Comparison of ENCODE assay signal across 18 cellular contexts in genomic region chr19:1399745-1400144, GRCh38. TPM values are rescaled to one million over a fixed set of nuclear protein-coding genes. Genes with fewer than 3 reads are reported as not detected.
DNase-seq lines count a peak whose midpoint lies in the region; ATAC-seq, FAIRE-seq and TF ChIP-seq lines count a peak whose summit lies in the region.
"Had no signal": no experiment of that assay in that cellular context is flagged by ENCODE, and none has a peak within 500 bp of the region (broad histone marks: within the 10 kb centered on the region; RNA-seq: fewer than 3 reads in every experiment).

No MANE protein-coding gene starts in this region.

- H3F3A ChIP-seq in SU-DHL-6 (ENCODE audit: insufficient read depth) = 0 out of 2 replicates have a peak, but pooled peaks cover 4% of the 10 kb centered on the region

- TF ChIP-seq EP300 in HepG2 (IDR thresholded peaks at IDR 0.05; ENCODE audit: low read depth in 2 of 2, low read length in 2 of 2) (no peak), HepG2 (CRISPR knock-in tag; IDR thresholded peaks at IDR 0.05; ENCODE audit: borderline replicate concordance) (no peak)

- H3K36me3 ChIP-seq in HCT116 (ENCODE audit: control insufficient read depth in 1 of 2, insufficient read depth in 2 of 2, low read length in 2 of 2) (peaks cover 0 to 6% of the 10 kb centered on the region in 2 experiments; a peak in 2 of 4 replicates), SU-DHL-6 (ENCODE audit: low read length) (no peaks in the 10 kb centered on the region), HepG2 (replicated peaks in 1 of 2; ENCODE audit: control insufficient read depth in 1 of 2, insufficient read depth in 2 of 2, low read length in 2 of 2) (0 out of 5 replicates have a peak, but pooled peaks cover 0 to 2% of the 10 kb centered on the region in 2 experiments), testis (ENCODE audit: low read depth, missing control alignments) (no peaks in the 10 kb centered on the region)

- TF ChIP-seq CTCF in HCT116 (IDR thresholded peaks at IDR 0.05 in 2 of 3, conservative IDR thresholded peaks at IDR 0.05 in 1 of 3; ENCODE audit: borderline replicate concordance in 1 of 3, insufficient read depth in 1 of 3, low read depth in 2 of 3, low read length in 2 of 3) (no peak), SU-DHL-6 (IDR thresholded peaks at IDR 0.05; ENCODE audit: insufficient read depth, low read length, poor library complexity, severe bottlenecking) (no peak), HepG2 (CRISPR knock-in tag; IDR thresholded peaks at IDR 0.05) (no peak), testis (IDR thresholded peaks at IDR 0.05) (no peak)

- H3K9ac ChIP-seq in HCT116 (ENCODE audit: low read length) (peak overlapping the region; percentile 89; the same call in 1 of the 2 replicates), SU-DHL-6 (ENCODE audit: low read length) (peak overlapping the region; percentile 92; the same call in 1 of the 2 replicates), HepG2 (ENCODE audit: insufficient read depth, low read depth, low read length) (peak overlapping the region; percentile 75; the same call in 1 of the 2 replicates)

- no peak for FAIRE-seq in HepG2 (lab: Jason Lieb, UNC)
- FAIRE-seq: H1, RCC 7860 had no signal

- TF ChIP-seq POLR2A in HCT116 (IDR thresholded peaks at IDR 0.05; ENCODE audit: borderline replicate concordance, extremely low read depth, insufficient read depth, insufficient read length) = no peak
- no peak; a peak in 1 of 4 replicates for TF ChIP-seq POLR2A in HepG2 (IDR thresholded peaks at IDR 0.05; ENCODE audit: insufficient read depth in 1 of 2, low read depth in 2 of 2, low read length in 2 of 2)
- no peak for TF ChIP-seq POLR2A in testis (IDR thresholded peaks at IDR 0.05)

- H3K4me1 ChIP-seq in HCT116 (ENCODE audit: control insufficient read depth in 1 of 2, insufficient read depth in 2 of 2, low read length in 2 of 2) (peaks cover 12 to 54% of the 10 kb centered on the region in 2 experiments), HepG2 (ENCODE audit: insufficient read depth, low read length) (peaks cover 53% of the 10 kb centered on the region), testis (peaks cover 49% of the 10 kb centered on the region)

- peaks cover 14% of the 10 kb centered on the region for H3K79me2 ChIP-seq in HCT116 (ENCODE audit: insufficient read depth, low read length)
- H3K79me2 ChIP-seq in SU-DHL-6 (ENCODE audit: insufficient read depth, low read length) = peaks cover 15% of the 10 kb centered on the region
- H3K79me2 ChIP-seq in HepG2 (ENCODE audit: insufficient read depth, low read length) = no peaks in the 10 kb centered on the region

- H3K9me3 ChIP-seq in HCT116 (ENCODE audit: control insufficient read depth in 1 of 2, insufficient read depth in 1 of 2, low read depth in 1 of 2, low read length in 2 of 2) (no peaks in the 10 kb centered on the region), SU-DHL-6 (ENCODE audit: insufficient read depth, low read length) (no peaks in the 10 kb centered on the region), HepG2 (ENCODE audit: low read length) (no peaks in the 10 kb centered on the region), testis (no peaks in the 10 kb centered on the region)

- CTCF ChIA-PET in HCT116 (lab: Charles Lee) (no interaction called here), HepG2 (lab: Yijun Ruan, JAX; ENCODE audit: low intra/inter-chr PET ratio, low total read pairs) (no interaction called here)

- H3K27me3 ChIP-seq in HCT116 (ENCODE audit: insufficient read depth, low read length) (no peaks in the 10 kb centered on the region), SU-DHL-6 (ENCODE audit: low read length) (no peaks in the 10 kb centered on the region), HepG2 (ENCODE audit: control insufficient read depth in 1 of 2, insufficient read depth in 2 of 2, low read length in 2 of 2) (no peaks in the 10 kb centered on the region), testis (no peaks in the 10 kb centered on the region)

- H3K27ac ChIP-seq in HCT116 (ENCODE audit: low read depth, low read length) (peak overlapping the region; percentile 26; the same call in 1 of the 2 replicates), SU-DHL-6 (ENCODE audit: low read depth, low read length) (no peak overlapping the region), HepG2 (ENCODE audit: extremely low read length, insufficient read depth, low read length) (peak overlapping the region; percentile 85), testis (peak overlapping the region; percentile 69 to 76)
- H3K27ac ChIP-seq: SK-N-MC had no signal

- ATAC-seq in HCT116 (no peak), HepG2 (no peak)

- TF ChIP-seq RAD21 in HCT116 (IDR thresholded peaks at IDR 0.05; ENCODE audit: low read depth) = no peak
- TF ChIP-seq RAD21 in HepG2 (CRISPR knock-in tag; IDR thresholded peaks at IDR 0.05) = no peak

- peak overlapping the region; percentile 99 for H3K4me2 ChIP-seq in HCT116 (ENCODE audit: low read length)
- H3K4me2 ChIP-seq in SU-DHL-6 (ENCODE audit: low read depth, low read length, poor library complexity, severe bottlenecking) = peak overlapping the region; percentile 77
- H3K4me2 ChIP-seq in HepG2 (ENCODE audit: low read depth, low read length) = peak overlapping the region; percentile 98

- BruUV-seq in HCT116 (replicated peaks; lab: Mats Ljungman, UMichigan) = no TSS peak
- no TSS peak for BruUV-seq in HepG2 (replicated peaks; lab: Mats Ljungman, UMichigan)

- RAD21 ChIA-PET in HCT116 (lab: Charles Lee; ENCODE audit: low non-redundant PET in 1 of 2, low total read pairs in 2 of 2, uncharacterized antibody in 2 of 2, unreplicated experiment in 2 of 2) = no interaction called here

- peak overlapping the region in 1 of 2 experiments; percentile 96; a peak in 2 of 4 replicates for H3K4me3 ChIP-seq in HCT116 (replicated peaks in 1 of 2; ENCODE audit: low read depth in 1 of 2, low read length in 2 of 2)
- no peak overlapping the region for H3K4me3 ChIP-seq in SU-DHL-6 (ENCODE audit: insufficient read depth, low read length, poor library complexity, severe bottlenecking)
- peak overlapping the region; percentile 70 to 91 (median 78); a peak in 2 of 6 replicates for H3K4me3 ChIP-seq in HepG2 (replicated peaks in 1 of 3; ENCODE audit: insufficient read depth in 1 of 3, low read depth in 2 of 3, low read length in 3 of 3)
- H3K4me3 ChIP-seq in testis = no peak overlapping the region

- no peak overlapping the region for H2AFZ ChIP-seq in HCT116 (ENCODE audit: low read depth, low read length, poor library complexity, severe bottlenecking)
- no peak overlapping the region for H2AFZ ChIP-seq in SU-DHL-6 (ENCODE audit: low read depth, low read length, severe bottlenecking)
- H2AFZ ChIP-seq in HepG2 (ENCODE audit: low read length) = no peak overlapping the region

- POLR2A ChIA-PET in HCT116 (lab: Charles Lee) (no interaction called here), HepG2 (lab: Yijun Ruan, JAX) (no interaction called here)

- H4K20me1 ChIP-seq in HCT116 (ENCODE audit: insufficient read depth) = no peaks in the 10 kb centered on the region
- H4K20me1 ChIP-seq in SU-DHL-6 (ENCODE audit: low read depth, low read length) = no peaks in the 10 kb centered on the region
- H4K20me1 ChIP-seq in HepG2 (ENCODE audit: insufficient read depth, low read length) = no peaks in the 10 kb centered on the region

- H3K9me2 ChIP-seq in HCT116 (ENCODE audit: insufficient read depth) = no peaks in the 10 kb centered on the region
- no peaks in the 10 kb centered on the region for H3K9me2 ChIP-seq in SU-DHL-6 (replicated peaks; ENCODE audit: insufficient read depth, low read length)

- no peak for DNase-seq in HCT116 (ENCODE audit: low read depth, low spot score)
- DNase-seq in HepG2 (ENCODE audit: low spot score) = no peak
- no peak for DNase-seq in testis
- DNase-seq in kidney tubule cell (ENCODE audit: low spot score) = no peak
- DNase-seq in NCI-H1436 (lab: John Stamatoyannopoulos, UW) = no peak
- no peak for DNase-seq in NCI-H1436 treated with DMSO at 0.1 percent for 48 hours (lab: John Stamatoyannopoulos, UW)
- DNase-seq: Calu3; CD4-positive, alpha-beta T cell; NCI-H1417; NCI-H2029; NCI-H2171; NCI-H446; NCI-H69; Right ventricle myocardium superior had no signal

- whole genome bisulfite sequencing in HepG2 (ENCODE audit: low lambda C conversion rate) = over 99% methylated on average over 9 of the region's 15 CpGs
- WGBS in testis, 2 donors = 60 to 90% methylated on average over 5 to 15 of the region's 15 CpGs

- intact Hi-C loops in HCT116 (cut with micrococcal nuclease) (loop anchor here (10.0 kb wide), 1 partner anchor 125 kb away; the partner anchor contains the start of gene FAM174C), HepG2 (cut with micrococcal nuclease; ENCODE audit: unreplicated experiment) (no loop called here), testis (cut with DNase I; ENCODE audit: low total_unique reads) (no loop called here)

- in situ Hi-C loops in HepG2 (cut with HindIII; ENCODE audit: extremely low pct_ligation_motif_present, low pct_unique_long_range_greater_than_20kb) = no loop called here

RNA-seq across cellular contexts. Expression of gene GAMT, which starts 1.6 kb away (rescaled TPM):
- 102 TPM for total RNA-seq in HCT116 (2021; ENCODE audit: unreplicated experiment)
- polyA plus RNA-seq in HCT116 (2012) = 105 and 119 TPM in 2 replicates
- total RNA-seq in HepG2 (2016; rRNA removed; fragmentation: Illumina TruSeq; extraction: Trizol) = 113 and 124 TPM in 2 replicates
- total RNA-seq in HepG2 (2016; cell fraction: cytosol; rRNA removed; fragmentation: Illumina TruSeq; extraction: Trizol; ENCODE audit: low read depth) = 167 and 206 TPM in 2 replicates
- total RNA-seq in HepG2 (2016; cell fraction: insoluble cytoplasmic fraction; rRNA removed; fragmentation: Illumina TruSeq; extraction: Trizol) = 112 and 125 TPM in 2 replicates
- 130 and 170 TPM in 2 replicates for total RNA-seq in HepG2 (2016; cell fraction: membrane; rRNA removed; fragmentation: Illumina TruSeq; extraction: Trizol)
- 42.6 and 51.4 TPM in 2 replicates for total RNA-seq in HepG2 (2016; cell fraction: nucleus; rRNA removed; fragmentation: Illumina TruSeq; extraction: Trizol)
- polyA plus RNA-seq in HepG2 (2011; rRNA removed) = 115 and 120 TPM in 2 replicates
- 103 and 156 TPM in 2 replicates for polyA plus RNA-seq in HepG2 (2011; cell fraction: cytosol; rRNA removed)
- 88.3 and 90.1 TPM in 2 replicates for polyA plus RNA-seq in HepG2 (2011; cell fraction: nucleus; rRNA removed)
- 74.3 and 76.0 TPM in 2 replicates for polyA plus RNA-seq in HepG2 (2012)
- polyA plus RNA-seq in HepG2 (2016; cell fraction: cytosol; fragmentation: Illumina TruSeq; extraction: Trizol; ENCODE audit: low read depth) = 282 and 316 TPM in 2 replicates
- 152 and 183 TPM in 2 replicates for polyA plus RNA-seq in HepG2 (2016; cell fraction: insoluble cytoplasmic fraction; fragmentation: Illumina TruSeq; extraction: Trizol; ENCODE audit: low read depth)
- polyA plus RNA-seq in HepG2 (2016; cell fraction: membrane; fragmentation: Illumina TruSeq; extraction: Trizol; ENCODE audit: low read depth) = 195 and 222 TPM in 2 replicates
- polyA plus RNA-seq in HepG2 (2016; cell fraction: nucleus; fragmentation: Illumina TruSeq; extraction: Trizol; ENCODE audit: insufficient read depth, low read depth) = 119 and 134 TPM in 2 replicates
- polyA minus RNA-seq in HepG2 (2011; rRNA and poly(A)+ RNA removed; ENCODE audit: low replicate concordance) = 46.3 and 144 TPM in 2 replicates
- polyA minus RNA-seq in HepG2 (2011; cell fraction: cytosol; rRNA and poly(A)+ RNA removed) = 48.8 and 63.0 TPM in 2 replicates
- 20.3 and 21.1 TPM in 2 replicates for polyA minus RNA-seq in HepG2 (2011; cell fraction: nucleus; rRNA and poly(A)+ RNA removed)
- total RNA-seq in testis = 100 to 1,000 TPM; 144 to 191 TPM
- 92.2 TPM for polyA plus RNA-seq in testis (ENCODE audit: insufficient read depth, low read depth, low replicate concordance)

RNA-seq across cellular contexts. Expression of gene DAZAP1, which starts 7.6 kb away (rescaled TPM):
- 191 TPM for total RNA-seq in HCT116 (2021; ENCODE audit: unreplicated experiment)
- polyA plus RNA-seq in HCT116 (2012) = 98.2 and 111 TPM in 2 replicates
- 50.5 and 79.2 TPM in 2 replicates for total RNA-seq in HepG2 (2016; rRNA removed; fragmentation: Illumina TruSeq; extraction: Trizol)
- total RNA-seq in HepG2 (2016; cell fraction: cytosol; rRNA removed; fragmentation: Illumina TruSeq; extraction: Trizol; ENCODE audit: low read depth) = 72.9 and 77.7 TPM in 2 replicates
- 43.4 and 84.1 TPM in 2 replicates for total RNA-seq in HepG2 (2016; cell fraction: insoluble cytoplasmic fraction; rRNA removed; fragmentation: Illumina TruSeq; extraction: Trizol)
- 104 and 106 TPM in 2 replicates for total RNA-seq in HepG2 (2016; cell fraction: membrane; rRNA removed; fragmentation: Illumina TruSeq; extraction: Trizol)
- total RNA-seq in HepG2 (2016; cell fraction: nucleus; rRNA removed; fragmentation: Illumina TruSeq; extraction: Trizol) = 38.3 and 43.3 TPM in 2 replicates
- polyA plus RNA-seq in HepG2 (2011; rRNA removed) = 58.7 and 63.3 TPM in 2 replicates
- 37.8 and 48.2 TPM in 2 replicates for polyA plus RNA-seq in HepG2 (2011; cell fraction: cytosol; rRNA removed)
- polyA plus RNA-seq in HepG2 (2011; cell fraction: nucleus; rRNA removed) = 99.5 and 105 TPM in 2 replicates
- polyA plus RNA-seq in HepG2 (2012) = 48.3 and 71.8 TPM in 2 replicates
- 108 and 114 TPM in 2 replicates for polyA plus RNA-seq in HepG2 (2016; cell fraction: cytosol; fragmentation: Illumina TruSeq; extraction: Trizol; ENCODE audit: low read depth)
- polyA plus RNA-seq in HepG2 (2016; cell fraction: insoluble cytoplasmic fraction; fragmentation: Illumina TruSeq; extraction: Trizol; ENCODE audit: low read depth) = 86.3 and 104 TPM in 2 replicates
- polyA plus RNA-seq in HepG2 (2016; cell fraction: membrane; fragmentation: Illumina TruSeq; extraction: Trizol; ENCODE audit: low read depth) = 117 and 124 TPM in 2 replicates
- polyA plus RNA-seq in HepG2 (2016; cell fraction: nucleus; fragmentation: Illumina TruSeq; extraction: Trizol; ENCODE audit: insufficient read depth, low read depth) = 140 and 145 TPM in 2 replicates
- polyA minus RNA-seq in HepG2 (2011; rRNA and poly(A)+ RNA removed; ENCODE audit: low replicate concordance) = 26.8 and 58.6 TPM in 2 replicates
- polyA minus RNA-seq in HepG2 (2011; cell fraction: cytosol; rRNA and poly(A)+ RNA removed) = 32.1 and 33.1 TPM in 2 replicates
- polyA minus RNA-seq in HepG2 (2011; cell fraction: nucleus; rRNA and poly(A)+ RNA removed) = 35.5 and 41.4 TPM in 2 replicates
- total RNA-seq in testis = 10 to 100 TPM; 97.9 to 99.6 TPM
- polyA plus RNA-seq in testis (ENCODE audit: insufficient read depth, low read depth, low replicate concordance) = 215 TPM

RNA-seq across cellular contexts. Expression of gene NDUFS7, which starts 16.0 kb away (rescaled TPM):
- total RNA-seq in HCT116 (2021; ENCODE audit: unreplicated experiment) = 114 TPM
- polyA plus RNA-seq in HCT116 (2012) = 110 and 137 TPM in 2 replicates
- 41.9 and 66.9 TPM in 2 replicates for total RNA-seq in HepG2 (2016; rRNA removed; fragmentation: Illumina TruSeq; extraction: Trizol)
- 18.8 and 21.5 TPM in 2 replicates for total RNA-seq in HepG2 (2016; cell fraction: cytosol; rRNA removed; fragmentation: Illumina TruSeq; extraction: Trizol; ENCODE audit: low read depth)
- 44.6 and 65.2 TPM in 2 replicates for total RNA-seq in HepG2 (2016; cell fraction: insoluble cytoplasmic fraction; rRNA removed; fragmentation: Illumina TruSeq; extraction: Trizol)
- total RNA-seq in HepG2 (2016; cell fraction: membrane; rRNA removed; fragmentation: Illumina TruSeq; extraction: Trizol) = 20.5 and 26.2 TPM in 2 replicates
- 38.7 and 47.0 TPM in 2 replicates for total RNA-seq in HepG2 (2016; cell fraction: nucleus; rRNA removed; fragmentation: Illumina TruSeq; extraction: Trizol)
- 34.3 and 39.2 TPM in 2 replicates for polyA plus RNA-seq in HepG2 (2011; rRNA removed)
- 40.7 and 105 TPM in 2 replicates for polyA plus RNA-seq in HepG2 (2011; cell fraction: cytosol; rRNA removed)
- polyA plus RNA-seq in HepG2 (2011; cell fraction: nucleus; rRNA removed) = 81.3 and 103 TPM in 2 replicates
- polyA plus RNA-seq in HepG2 (2012) = 23.8 and 33.4 TPM in 2 replicates
- polyA plus RNA-seq in HepG2 (2016; cell fraction: cytosol; fragmentation: Illumina TruSeq; extraction: Trizol; ENCODE audit: low read depth) = 23.8 and 28.5 TPM in 2 replicates
- 44.9 and 52.6 TPM in 2 replicates for polyA plus RNA-seq in HepG2 (2016; cell fraction: insoluble cytoplasmic fraction; fragmentation: Illumina TruSeq; extraction: Trizol; ENCODE audit: low read depth)
- 17.9 and 21.2 TPM in 2 replicates for polyA plus RNA-seq in HepG2 (2016; cell fraction: membrane; fragmentation: Illumina TruSeq; extraction: Trizol; ENCODE audit: low read depth)
- polyA plus RNA-seq in HepG2 (2016; cell fraction: nucleus; fragmentation: Illumina TruSeq; extraction: Trizol; ENCODE audit: insufficient read depth, low read depth) = 72.2 and 84.5 TPM in 2 replicates
- polyA minus RNA-seq in HepG2 (2011; rRNA and poly(A)+ RNA removed; ENCODE audit: low replicate concordance) = 40.5 and 74.3 TPM in 2 replicates
- 34.4 and 46.1 TPM in 2 replicates for polyA minus RNA-seq in HepG2 (2011; cell fraction: cytosol; rRNA and poly(A)+ RNA removed)
- 8.9 and 9.0 TPM in 2 replicates for polyA minus RNA-seq in HepG2 (2011; cell fraction: nucleus; rRNA and poly(A)+ RNA removed)
- 100 to 1,000 TPM; 170 to 176 TPM for total RNA-seq in testis
- polyA plus RNA-seq in testis (ENCODE audit: insufficient read depth, low read depth, low replicate concordance) = 172 TPM

RNA-seq across cellular contexts. Expression of gene RPS15, which starts 38.5 kb away (rescaled TPM):
- total RNA-seq in HCT116 (2021; ENCODE audit: unreplicated experiment) (1,862 TPM), HepG2 (2016; rRNA removed; fragmentation: Illumina TruSeq; extraction: Trizol) (695 and 780 TPM in 2 replicates), testis (1,000 to 10,000 TPM; 1,248 to 1,750 TPM)
- polyA plus RNA-seq in HCT116 (2012) = 2,807 and 2,860 TPM in 2 replicates
- total RNA-seq in HepG2 (2016; cell fraction: cytosol; rRNA removed; fragmentation: Illumina TruSeq; extraction: Trizol; ENCODE audit: low read depth) = 693 and 734 TPM in 2 replicates
- 654 and 886 TPM in 2 replicates for total RNA-seq in HepG2 (2016; cell fraction: insoluble cytoplasmic fraction; rRNA removed; fragmentation: Illumina TruSeq; extraction: Trizol)
- total RNA-seq in HepG2 (2016; cell fraction: membrane; rRNA removed; fragmentation: Illumina TruSeq; extraction: Trizol) = 967 and 1,125 TPM in 2 replicates
- 240 and 299 TPM in 2 replicates for total RNA-seq in HepG2 (2016; cell fraction: nucleus; rRNA removed; fragmentation: Illumina TruSeq; extraction: Trizol)
- polyA plus RNA-seq in HepG2 (2011; rRNA removed) (1,411 and 1,504 TPM in 2 replicates), testis (ENCODE audit: insufficient read depth, low read depth, low replicate concordance) (768 TPM)
- 2,214 and 3,196 TPM in 2 replicates for polyA plus RNA-seq in HepG2 (2011; cell fraction: cytosol; rRNA removed)
- polyA plus RNA-seq in HepG2 (2011; cell fraction: nucleus; rRNA removed) = 923 and 1,023 TPM in 2 replicates
- polyA plus RNA-seq in HepG2 (2012) = 1,504 and 2,202 TPM in 2 replicates
- 1,868 and 2,054 TPM in 2 replicates for polyA plus RNA-seq in HepG2 (2016; cell fraction: cytosol; fragmentation: Illumina TruSeq; extraction: Trizol; ENCODE audit: low read depth)
- polyA plus RNA-seq in HepG2 (2016; cell fraction: insoluble cytoplasmic fraction; fragmentation: Illumina TruSeq; extraction: Trizol; ENCODE audit: low read depth) = 1,628 and 1,692 TPM in 2 replicates
- polyA plus RNA-seq in HepG2 (2016; cell fraction: membrane; fragmentation: Illumina TruSeq; extraction: Trizol; ENCODE audit: low read depth) = 2,328 and 2,419 TPM in 2 replicates
- polyA plus RNA-seq in HepG2 (2016; cell fraction: nucleus; fragmentation: Illumina TruSeq; extraction: Trizol; ENCODE audit: insufficient read depth, low read depth) = 895 and 898 TPM in 2 replicates
- polyA minus RNA-seq in HepG2 (2011; rRNA and poly(A)+ RNA removed; ENCODE audit: low replicate concordance) = 538 and 916 TPM in 2 replicates
- 647 and 682 TPM in 2 replicates for polyA minus RNA-seq in HepG2 (2011; cell fraction: cytosol; rRNA and poly(A)+ RNA removed)
- polyA minus RNA-seq in HepG2 (2011; cell fraction: nucleus; rRNA and poly(A)+ RNA removed) = 109 and 140 TPM in 2 replicates

RNA-seq across cellular contexts. Expression of gene APC2, which starts 50.2 kb away (rescaled TPM):
- total RNA-seq in HCT116 (2021; ENCODE audit: unreplicated experiment) (1.6 TPM), HepG2 (2016; rRNA removed; fragmentation: Illumina TruSeq; extraction: Trizol) (0.22 TPM in 1 of 2 replicates, not detected in the other), testis (1 to 10 TPM; 4.6 to 5.9 TPM)
- polyA plus RNA-seq in HCT116 (2012) = 0.62 and 0.66 TPM in 2 replicates
- total RNA-seq in HepG2 (2016; cell fraction: cytosol; rRNA removed; fragmentation: Illumina TruSeq; extraction: Trizol; ENCODE audit: low read depth) = under 0.01 TPM in 1 of 2 replicates, not detected in the other
- 0.02 and 0.27 TPM in 2 replicates for total RNA-seq in HepG2 (2016; cell fraction: insoluble cytoplasmic fraction; rRNA removed; fragmentation: Illumina TruSeq; extraction: Trizol)
- total RNA-seq in HepG2 (2016; cell fraction: membrane; rRNA removed; fragmentation: Illumina TruSeq; extraction: Trizol) = 0.24 TPM in 1 of 2 replicates, not detected in the other
- 0.25 and 0.28 TPM in 2 replicates for total RNA-seq in HepG2 (2016; cell fraction: nucleus; rRNA removed; fragmentation: Illumina TruSeq; extraction: Trizol)
- polyA plus RNA-seq in HepG2 (2011; rRNA removed) (0.08 and 0.16 TPM in 2 replicates), testis (ENCODE audit: insufficient read depth, low read depth, low replicate concordance) (2.8 TPM)
- 0.04 and 0.07 TPM in 2 replicates for polyA plus RNA-seq in HepG2 (2011; cell fraction: cytosol; rRNA removed)
- 0.37 and 0.61 TPM in 2 replicates for polyA plus RNA-seq in HepG2 (2011; cell fraction: nucleus; rRNA removed)
- 0.11 and 0.28 TPM in 2 replicates for polyA plus RNA-seq in HepG2 (2012)
- not detected in 2 replicates for polyA plus RNA-seq in HepG2 (2016; cell fraction: cytosol; fragmentation: Illumina TruSeq; extraction: Trizol; ENCODE audit: low read depth)
- polyA plus RNA-seq in HepG2 (2016; cell fraction: insoluble cytoplasmic fraction; fragmentation: Illumina TruSeq; extraction: Trizol; ENCODE audit: low read depth) = not detected in 2 replicates
- not detected in 2 replicates for polyA plus RNA-seq in HepG2 (2016; cell fraction: membrane; fragmentation: Illumina TruSeq; extraction: Trizol; ENCODE audit: low read depth)
- polyA plus RNA-seq in HepG2 (2016; cell fraction: nucleus; fragmentation: Illumina TruSeq; extraction: Trizol; ENCODE audit: insufficient read depth, low read depth) = 0.18 and 0.40 TPM in 2 replicates
- polyA minus RNA-seq in HepG2 (2011; rRNA and poly(A)+ RNA removed; ENCODE audit: low replicate concordance) = 0.40 and 0.77 TPM in 2 replicates
- polyA minus RNA-seq in HepG2 (2011; cell fraction: cytosol; rRNA and poly(A)+ RNA removed) = 0.35 and 0.49 TPM in 2 replicates
- 0.52 and 0.75 TPM in 2 replicates for polyA minus RNA-seq in HepG2 (2011; cell fraction: nucleus; rRNA and poly(A)+ RNA removed)

Comparison
In these comparisons a context has a peak if more than half of its experiments do, and no peak if none do; other contexts are left out.
1. H3K4me3 ChIP-seq: peak in HepG2 (3 of 3); none in SU-DHL-6 (single experiment) and testis (0 of 2).
2. Peak in every context shown above with its lines, with median percentiles within 50 percentile points of each other: H3K4me2 ChIP-seq and H3K9ac ChIP-seq.